Comparison of ENCODE assay signal across 8 cellular contexts in genomic region chr12:6537580-6538419, GRCh38. TPM values are rescaled to one million over a fixed set of nuclear protein-coding genes. Genes with fewer than 3 reads are reported as not detected.
DNase-seq lines count a peak whose midpoint lies in the region; ATAC-seq, FAIRE-seq and TF ChIP-seq lines count a peak whose summit lies in the region.
"Not testable (repeated sequence)": the region's sequence is repeated elsewhere in the genome, so short reads cannot be mapped to it uniquely, and the experiment has no call there.

No MANE protein-coding gene starts in this region.

- not testable (repeated sequence) for TF ChIP-seq EP300 in A549 (IDR thresholded peaks at IDR 0.05)

- intact Hi-C loops in lower leg skin (cut with DNase I; ENCODE audit: low total_unique reads): loop anchor here (5.0 to 10.0 kb wide), 2 partner anchors 115 to 203 kb away; no protein-coding TSS in a partner anchor

- WGBS in A549 (ENCODE audit: missing lambda C conversion rate): 23% methylated on average over 17 of the region's 17 CpGs
- WGBS in lower leg skin, 2 donors: 27 to 32% methylated on average over 15 to 17 of the region's 17 CpGs

- peak; percentile 60 to 92 for DNase-seq in A549 (ENCODE audit: low read depth in 1 of 2, low spot score in 1 of 2)
- not testable (repeated sequence) for DNase-seq in GM12892 (ENCODE audit: insufficient read length)
- DNase-seq in NCI-H146 treated with DMSO at 0.1 percent for 48 hours (lab: John Stamatoyannopoulos, UW; ENCODE audit: unreplicated experiment): peak; percentile 81
- DNase-seq in SK-N-DZ (ENCODE audit: low spot score): peak; percentile 89
- peak; percentile 88 to 89 for DNase-seq in activated T-cell treated with anti-CD3 and anti-CD28 coated beads, Interleukin-2, amount 50 U/mL, for 48 hours
- DNase-seq in effector memory CD4-positive, alpha-beta T cell: peak; percentile 67 to 80 (median 72)
- peak; percentile 80 to 96 for DNase-seq in lower leg skin (ENCODE audit: low spot score in 2 of 2)
- peak; percentile 73 to 74 for DNase-seq in stimulated activated CD4-positive, alpha-beta T cell treated with anti-CD3 and anti-CD28 coated beads, Interleukin-1b, Interleukin-23, amount 100 ng/mL, for 1 hour (ENCODE audit: low read depth in 2 of 2)

- H3K4me1 ChIP-seq in A549: peaks cover 59% of the 10 kb centered on the region
- peaks cover 59% of the 10 kb centered on the region for H3K4me1 ChIP-seq in effector memory CD4-positive, alpha-beta T cell (ENCODE audit: control insufficient read depth, insufficient read depth, low read length, poor library complexity, severe bottlenecking)

- H3K4me2 ChIP-seq in A549: peak overlapping the region; percentile 87

- H3K27me3 ChIP-seq in effector memory CD4-positive, alpha-beta T cell (replicated peaks; ENCODE audit: control insufficient read depth, insufficient read depth, low read length, poor library complexity, severe bottlenecking): not testable (repeated sequence)

- FAIRE-seq in A549 (lab: Jason Lieb, UNC): not testable (repeated sequence)
- peak; percentile 74 for FAIRE-seq in GM12892 (lab: Jason Lieb, UNC)

- H3K9me3 ChIP-seq in A549; effector memory CD4-positive, alpha-beta T cell (ENCODE audit: control insufficient read depth, low read length): not testable (repeated sequence)

- peak overlapping the region; percentile 97; the same call in 2 of the 3 replicates for H3K4me3 ChIP-seq in A549
- H3K4me3 ChIP-seq in effector memory CD4-positive, alpha-beta T cell (ENCODE audit: insufficient read depth, low read depth, low read length, poor library complexity, severe bottlenecking); lower leg skin (ENCODE audit: low read depth, poor library complexity, severe bottlenecking): not testable (repeated sequence)

- TF ChIP-seq RAD21 in A549 (conservative IDR thresholded peaks at IDR 0.05 in 1 of 2, IDR thresholded peaks at IDR 0.05 in 1 of 2): peak; percentile 51 to 53

- H3K36me3 ChIP-seq in effector memory CD4-positive, alpha-beta T cell (ENCODE audit: control insufficient read depth, insufficient read depth, low read length): peaks cover 29% of the 10 kb centered on the region

- POLR2A ChIA-PET in A549 (lab: Yijun Ruan, JAX): interaction anchor here (0.7 to 3.5 kb wide), 9 partner anchors 13 to 335 kb away, joined by 3 to 28 read pairs (median 4); partner anchors contain the start of genes COPS7A, MRPL51, NOP2 and SPSB2

- CTCF ChIA-PET in A549 (lab: Yijun Ruan, JAX): interaction anchor here (0.6 to 25.9 kb wide), 49 partner anchors 9 to 244 kb away, joined by 3 to 491 read pairs (median 4); partner anchors contain the start of genes IFFO1, MRPL51, NOP2 and PTMS

- H3K27ac ChIP-seq in A549: peak overlapping the region; percentile 97 to 100; a peak in 4 of 6 replicates
- H3K27ac ChIP-seq in effector memory CD4-positive, alpha-beta T cell (ENCODE audit: insufficient read depth, low read length, poor library complexity, severe bottlenecking): peak overlapping the region; percentile 55

- ATAC-seq in A549: not testable (repeated sequence)

- TF ChIP-seq CTCF in A549 (IDR thresholded peaks at IDR 0.05) (peak; percentile 81), lower leg skin (IDR thresholded peaks at IDR 0.05) (peak in 1 of 3 donors; percentile 85)

- TF ChIP-seq POLR2A in A549 (IDR thresholded peaks at IDR 0.05; ENCODE audit: low read length); GM12892 (IDR thresholded peaks at IDR 0.05; ENCODE audit: low read depth, low read length); lower leg skin (IDR thresholded peaks at IDR 0.05): not testable (repeated sequence)

TF ChIP-seq in A549, 52 proteins besides CTCF, POLR2A, EP300 and RAD21:
- TF ChIP-seq HOXB5 (CRISPR knock-in tag; IDR thresholded peaks at IDR 0.05): peak; percentile 53; the same call in 1 of the 2 replicates
- peak; percentile 29; the same call in 2 of the 3 replicates for TF ChIP-seq SMC3 (IDR thresholded peaks at IDR 0.05)
- TF ChIP-seq, protein P1, sequence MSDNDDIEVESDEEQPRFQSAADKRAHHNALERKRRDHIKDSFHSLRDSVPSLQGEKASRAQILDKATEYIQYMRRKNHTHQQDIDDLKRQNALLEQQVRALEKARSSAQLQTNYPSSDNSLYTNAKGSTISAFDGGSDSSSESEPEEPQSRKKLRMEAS (IDR thresholded peaks at IDR 0.05): peak; percentile 14; the same call in 1 of the 2 replicates
- peak; percentile 10; the same call in 1 of the 2 replicates for TF ChIP-seq GATA3 (IDR thresholded peaks at IDR 0.05; ENCODE audit: borderline replicate concordance)

RNA-seq across cellular contexts. Expression of gene GAPDH, which starts 3.5 kb away (rescaled TPM):
- 10,036 and 10,800 TPM in 2 replicates for polyA plus RNA-seq in A549 (2011; rRNA removed)
- 21,407 and 21,524 TPM in 2 replicates for polyA plus RNA-seq in A549 (2012; cell fraction: cytosol; rRNA removed)
- polyA plus RNA-seq in A549 (2012; cell fraction: nucleus; rRNA removed): 14,086 and 20,182 TPM in 2 replicates
- 6,292 to 6,607 TPM (median 6,463 TPM) in 3 replicates for polyA plus RNA-seq in A549 (2017; fragmentation: RNase III; extraction: RNeasy Plus Mini Kit Qiagen cat#74134 plus additional on column Dnase treatment)
- polyA minus RNA-seq in A549 (2011; rRNA and poly(A)+ RNA removed): 13,401 and 18,844 TPM in 2 replicates
- polyA plus RNA-seq in GM12892 (2012; ENCODE audit: missing spikeins): 6,742 TPM
- 4,691 and 5,509 TPM in 2 replicates for polyA plus RNA-seq in SK-N-DZ (2014; cell fraction: cytosol; rRNA removed)
- 2,355 and 2,713 TPM in 2 replicates for polyA plus RNA-seq in SK-N-DZ (2014; cell fraction: nucleus; rRNA removed)
- 1,000 to 10,000 TPM; 1,190 to 2,139 (median 1,514) TPM for total RNA-seq in lower leg skin

RNA-seq across cellular contexts. Expression of gene IFFO1, which starts 18.0 kb away (rescaled TPM):
- polyA plus RNA-seq in A549 (2011; rRNA removed): 0.74 and 1.0 TPM in 2 replicates
- 0.74 and 1.1 TPM in 2 replicates for polyA plus RNA-seq in A549 (2012; cell fraction: cytosol; rRNA removed)
- 3.3 and 3.8 TPM in 2 replicates for polyA plus RNA-seq in A549 (2012; cell fraction: nucleus; rRNA removed)
- 0.94 to 1.5 TPM (median 1.1 TPM) in 3 replicates for polyA plus RNA-seq in A549 (2017; fragmentation: RNase III; extraction: RNeasy Plus Mini Kit Qiagen cat#74134 plus additional on column Dnase treatment)
- polyA minus RNA-seq in A549 (2011; rRNA and poly(A)+ RNA removed): 1.2 and 1.3 TPM in 2 replicates
- 6.2 TPM for polyA plus RNA-seq in GM12892 (2012; ENCODE audit: missing spikeins)
- polyA plus RNA-seq in SK-N-DZ (2014; cell fraction: cytosol; rRNA removed): 21.3 and 26.0 TPM in 2 replicates
- polyA plus RNA-seq in SK-N-DZ (2014; cell fraction: nucleus; rRNA removed): 84.3 and 84.6 TPM in 2 replicates
- 1 to 10 TPM; 3.3 to 6.8 (median 4.6) TPM for total RNA-seq in lower leg skin

RNA-seq across cellular contexts. Expression of gene NOP2, which starts 30.3 kb away (rescaled TPM):
- polyA plus RNA-seq in A549 (2011; rRNA removed): 162 and 176 TPM in 2 replicates
- polyA plus RNA-seq in A549 (2012; cell fraction: cytosol; rRNA removed): 82.7 and 85.6 TPM in 2 replicates
- polyA plus RNA-seq in A549 (2012; cell fraction: nucleus; rRNA removed): 293 and 335 TPM in 2 replicates
- polyA plus RNA-seq in A549 (2017; fragmentation: RNase III; extraction: RNeasy Plus Mini Kit Qiagen cat#74134 plus additional on column Dnase treatment): 100 to 108 TPM (median 104 TPM) in 3 replicates
- polyA minus RNA-seq in A549 (2011; rRNA and poly(A)+ RNA removed): 90.2 and 92.1 TPM in 2 replicates
- polyA plus RNA-seq in GM12892 (2012; ENCODE audit: missing spikeins): 60.0 TPM
- polyA plus RNA-seq in SK-N-DZ (2014; cell fraction: cytosol; rRNA removed): 98.4 and 102 TPM in 2 replicates
- 461 and 536 TPM in 2 replicates for polyA plus RNA-seq in SK-N-DZ (2014; cell fraction: nucleus; rRNA removed)
- 10 to 100 TPM; 16.2 to 24.0 (median 23.4) TPM for total RNA-seq in lower leg skin

RNA-seq across cellular contexts. Expression of gene NCAPD2, which starts 43.9 kb away (rescaled TPM):
- polyA plus RNA-seq in A549 (2011; rRNA removed): 130 and 145 TPM in 2 replicates
- 86.9 and 90.0 TPM in 2 replicates for polyA plus RNA-seq in A549 (2012; cell fraction: cytosol; rRNA removed)
- 124 and 125 TPM in 2 replicates for polyA plus RNA-seq in A549 (2012; cell fraction: nucleus; rRNA removed)
- 76.1 to 82.0 TPM (median 77.3 TPM) in 3 replicates for polyA plus RNA-seq in A549 (2017; fragmentation: RNase III; extraction: RNeasy Plus Mini Kit Qiagen cat#74134 plus additional on column Dnase treatment)
- 163 and 187 TPM in 2 replicates for polyA minus RNA-seq in A549 (2011; rRNA and poly(A)+ RNA removed)
- 46.3 TPM for polyA plus RNA-seq in GM12892 (2012; ENCODE audit: missing spikeins)
- polyA plus RNA-seq in SK-N-DZ (2014; cell fraction: cytosol; rRNA removed): 91.5 and 151 TPM in 2 replicates
- polyA plus RNA-seq in SK-N-DZ (2014; cell fraction: nucleus; rRNA removed): 64.8 and 103 TPM in 2 replicates
- total RNA-seq in lower leg skin: 10 to 100 TPM; 18.5 to 25.9 (median 22.5) TPM

RNA-seq across cellular contexts. Expression of gene MRPL51, which starts 44.7 kb away (rescaled TPM):
- polyA plus RNA-seq in A549 (2011; rRNA removed) (181 and 337 TPM in 2 replicates), A549 (2017; fragmentation: RNase III; extraction: RNeasy Plus Mini Kit Qiagen cat#74134 plus additional on column Dnase treatment) (260 to 272 TPM (median 265 TPM) in 3 replicates)
- 198 and 262 TPM in 2 replicates for polyA plus RNA-seq in A549 (2012; cell fraction: cytosol; rRNA removed)
- polyA plus RNA-seq in A549 (2012; cell fraction: nucleus; rRNA removed): 65.6 and 118 TPM in 2 replicates
- polyA minus RNA-seq in A549 (2011; rRNA and poly(A)+ RNA removed): 33.9 and 50.6 TPM in 2 replicates
- polyA plus RNA-seq in GM12892 (2012; ENCODE audit: missing spikeins): 194 TPM
- polyA plus RNA-seq in SK-N-DZ (2014; cell fraction: cytosol; rRNA removed): 305 and 306 TPM in 2 replicates
- polyA plus RNA-seq in SK-N-DZ (2014; cell fraction: nucleus; rRNA removed): 213 and 223 TPM in 2 replicates
- 10 to 100 TPM; 38.6 to 62.1 (median 58.7) TPM for total RNA-seq in lower leg skin
